ENCODE assay signal across 10 cellular contexts in genomic region chr10:80253266-80253962, GRCh38.
DNase-seq lines count a peak whose midpoint lies in the region; ATAC-seq and TF ChIP-seq lines count a peak whose summit lies in the region.
"Had no signal": no experiment of that assay in that cellular context is flagged by ENCODE, and none has a peak within 500 bp of the region (broad histone marks: within the 10 kb centered on the region; RNA-seq: fewer than 3 reads in every experiment).

No MANE protein-coding gene starts in this region.

- DNase-seq in choroid plexus epithelial cell (ENCODE audit: low read depth), result peak; percentile 15
- DNase-seq in NCI-H1092 (lab: John Stamatoyannopoulos, UW), result no peak
- DNase-seq in activated effector memory CD4-positive, alpha-beta T cell treated with anti-CD3 and anti-CD28 coated beads, Interleukin-2, amount 50 U/mL, for 16 hours, result no peak
- no peak for DNase-seq in UCSD-AML1 (lab: John Stamatoyannopoulos, UW; ENCODE audit: unreplicated experiment)
- no peak for DNase-seq in activated CD4-positive, CD25-positive, alpha-beta regulatory T cell treated with anti-CD3 and anti-CD28 coated beads, Interleukin-2, amount 50 U/mL, for 72 hours
- DNase-seq: central memory CD4-positive, alpha-beta T cell; heart left ventricle had no signal

- no peak overlapping the region for H3K4me3 ChIP-seq in choroid plexus epithelial cell (ENCODE audit: low read depth, low read length)
- H3K4me3 ChIP-seq: heart left ventricle had no signal

- no peak for TF ChIP-seq CTCF in choroid plexus epithelial cell (conservative IDR thresholded peaks at IDR 0.05; ENCODE audit: low read depth, low read length)

- ATAC-seq in GM18867 (IDR thresholded peaks at IDR 0.05; ENCODE audit: unreplicated experiment), result peak; percentile 71
- ATAC-seq in GM21529 (IDR thresholded peaks at IDR 0.05; ENCODE audit: unreplicated experiment), result peak; percentile 81
- ATAC-seq in HG03439 (IDR thresholded peaks at IDR 0.05; ENCODE audit: unreplicated experiment), result peak; percentile 46
